Comparison of ENCODE assay signal across 1 cellular context in the genomic region with DNA sequence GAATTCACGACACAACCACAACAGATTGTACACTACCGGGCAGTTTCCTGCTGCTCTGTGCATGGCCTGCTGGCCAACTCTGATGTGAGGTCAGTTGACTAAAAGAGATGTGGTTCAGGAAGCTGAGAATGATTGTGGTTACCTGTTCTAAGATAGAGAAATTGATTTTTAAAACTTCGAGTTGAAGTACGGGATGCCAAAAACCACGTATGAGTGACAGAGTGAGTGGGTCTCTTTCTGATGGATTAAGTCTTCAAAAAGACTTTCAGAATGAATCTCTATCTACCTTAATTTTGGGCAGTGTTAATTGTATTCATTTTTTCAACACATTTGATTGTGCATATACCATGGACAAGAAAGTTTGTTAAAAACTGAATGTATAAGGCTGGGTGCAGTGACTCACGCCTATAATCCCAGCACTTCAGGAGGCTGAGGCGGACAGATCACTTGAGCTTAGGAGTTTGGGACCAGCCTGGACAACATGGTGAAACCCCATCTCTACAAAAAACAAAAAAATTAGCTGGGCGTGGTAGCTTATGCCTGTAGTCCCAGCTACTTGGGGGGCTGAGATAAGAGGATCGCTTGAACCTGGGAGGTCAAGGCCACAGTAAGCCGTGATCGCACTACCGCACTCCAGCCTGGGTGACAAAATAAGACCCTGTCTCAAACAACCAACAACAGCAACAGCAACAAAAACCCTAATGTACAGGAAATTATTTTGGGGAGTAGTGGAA.
TF ChIP-seq lines count a peak whose summit lies in the region.

No MANE protein-coding gene starts in this region.

TF ChIP-seq in WTC11, 78 proteins besides CTCF, POLR2A, EP300 and RAD21 (continued from another document):
- no peak for TF ChIP-seq ZNF532 (CRISPR knock-in tag; IDR thresholded peaks at IDR 0.05; ENCODE audit: borderline replicate concordance)
TF ChIP-seq in WTC11: peak in this region for 0.
